13 cellular contexts compared by ENCODE assay signal in the genomic region with DNA sequence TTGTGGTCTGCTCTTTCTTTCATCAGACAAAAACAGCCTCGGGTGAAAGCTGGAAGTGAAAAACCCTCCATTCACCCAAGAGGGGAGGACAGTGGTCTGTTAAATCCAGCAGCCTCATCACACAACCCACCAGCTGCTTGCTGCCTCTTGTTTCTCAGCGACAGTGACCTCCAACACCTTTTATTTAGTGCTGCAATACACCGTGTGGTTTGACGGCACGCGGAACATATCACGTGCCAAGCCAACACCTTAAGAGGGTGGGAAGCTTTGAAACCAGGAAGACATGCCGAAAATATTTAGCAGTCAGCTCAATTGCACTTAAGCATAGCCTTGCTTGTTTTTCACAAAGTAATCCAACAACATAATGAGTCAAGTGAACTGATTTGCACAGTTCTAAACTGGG. TPM values are rescaled to one million over a fixed set of nuclear protein-coding genes. Genes with fewer than 3 reads are reported as not detected.
DNase-seq lines count a peak whose midpoint lies in the region; ATAC-seq and TF ChIP-seq lines count a peak whose summit lies in the region.
"Had no signal": no experiment of that assay in that cellular context is flagged by ENCODE, and none has a peak within 500 bp of the region (broad histone marks: within the 10 kb centered on the region; RNA-seq: fewer than 3 reads in every experiment).

No MANE protein-coding gene starts in this region.

- H3K27ac ChIP-seq in Peyer's patch (no peak overlapping the region), lung (ENCODE audit: low read depth in 1 of 2, low read length in 1 of 2) (peak overlapping the region in 1 of 2 donors; percentile 60)
- H3K27ac ChIP-seq: SJSA1 had no signal

- 40 to 63% methylated on average over 8 of the region's 8 CpGs for WGBS in lung, 2 donors

- no peak for TF ChIP-seq CTCF in Peyer's patch (IDR thresholded peaks at IDR 0.05)
- TF ChIP-seq CTCF in lung (IDR thresholded peaks at IDR 0.05; ENCODE audit: control extremely low read depth, extremely low read depth), result no peak

- H3K36me3 ChIP-seq in Peyer's patch (no peaks in the 10 kb centered on the region), lung (ENCODE audit: control insufficient read depth in 2 of 2, insufficient read depth in 2 of 2, low read length in 2 of 2) (no peaks in the 10 kb centered on the region)
- H3K36me3 ChIP-seq: SJSA1 had no signal

- TF ChIP-seq POLR2A in Peyer's patch (IDR thresholded peaks at IDR 0.05), result no peak

- no peak overlapping the region for H3K4me3 ChIP-seq in Peyer's patch
- no peak overlapping the region for H3K4me3 ChIP-seq in lung
- H3K4me3 ChIP-seq: SJSA1 had no signal

- H3K4me1 ChIP-seq in Peyer's patch, result no peaks in the 10 kb centered on the region
- H3K4me1 ChIP-seq in lung (ENCODE audit: control insufficient read depth in 2 of 2, insufficient read depth in 2 of 2, low read length in 2 of 2), result peaks cover 0 to 3% of the 10 kb centered on the region in 2 donors
- H3K4me1 ChIP-seq: SJSA1 had no signal

- DNase-seq in NCI-H82 (lab: John Stamatoyannopoulos, UW) (peak; percentile 22), NCI-H82 treated with DMSO at 0.1 percent for 48 hours (lab: John Stamatoyannopoulos, UW; ENCODE audit: unreplicated experiment) (no peak), Peyer's patch (peak in 2 of 3 donors; percentile 54 to 62), lung (ENCODE audit: low spot score) (peak; percentile 76), globus pallidus (ENCODE audit: low spot score) (no peak), NCI-H748 (lab: John Stamatoyannopoulos, UW; ENCODE audit: unreplicated experiment) (no peak), DMS 273 (lab: John Stamatoyannopoulos, UW; ENCODE audit: unreplicated experiment) (no peak)
- peak; percentile 10 to 19 for DNase-seq in stimulated activated CD8-positive, alpha-beta memory T cell treated with anti-CD3 and anti-CD28 coated beads, Interleukin-7, amount 100 ng/mL, for 4 hours (ENCODE audit: low read depth in 2 of 2)
- DNase-seq: activated CD4-positive, alpha-beta T cell treated with anti-CD3 and anti-CD28 coated beads for 48 hours; activated naive CD8-positive, alpha-beta T cell treated with anti-CD3 and anti-CD28 coated beads, Interleukin-2, amount 10 ng/mL, durations not matched to agents 7 days and 5 days; effector CD4-positive, alpha-beta T cell; posterior cingulate gyrus had no signal

- H3K9me3 ChIP-seq in Peyer's patch (no peaks in the 10 kb centered on the region), lung (ENCODE audit: control insufficient read depth in 2 of 2, insufficient read depth in 1 of 2, low read length in 1 of 2) (no peaks in the 10 kb centered on the region)
- H3K9me3 ChIP-seq: SJSA1 had no signal

- peak; percentile 70 for ATAC-seq in lung (ENCODE audit: insufficient read depth, low FRiP score)

- H3K27me3 ChIP-seq in Peyer's patch (no peaks in the 10 kb centered on the region), lung (ENCODE audit: control insufficient read depth, insufficient read depth) (no peaks in the 10 kb centered on the region)
- H3K27me3 ChIP-seq: SJSA1 had no signal

RNA-seq across cellular contexts. Expression of gene POGLUT3, which starts 39.8 kb away (rescaled TPM):
- total RNA-seq in Peyer's patch (1 to 10 TPM; 1.7 to 6.3 (median 5.0) TPM), lung (10 to 100 TPM; 27.8 to 31.8 TPM)
- 10 to 100 TPM in 1 of 2 donors, 1 to 10 TPM in 1; 9.9 to 10.3 TPM for polyA plus RNA-seq in lung

RNA-seq across cellular contexts. Expression of gene EXPH5, which starts 55.5 kb away (rescaled TPM):
- total RNA-seq in Peyer's patch (1 to 10 TPM; 3.3 to 8.1 (median 6.9) TPM), lung (10 to 100 TPM; 25.2 to 28.8 TPM)
- 1 to 10 TPM; 1.1 to 5.2 TPM for polyA plus RNA-seq in lung

Comparison
In these comparisons a context has a peak if more than half of its experiments do, and no peak if none do; other contexts are left out.
1. DNase-seq: peak in NCI-H82 (single experiment), Peyer's patch (2 of 3), lung (single experiment) and stimulated activated CD8-positive, alpha-beta memory T cell treated with anti-CD3 and anti-CD28 coated beads, Interleukin-7, amount 100 ng/mL, for 4 hours (2 of 2); none in NCI-H82 treated with DMSO at 0.1 percent for 48 hours (single experiment), globus pallidus (single experiment), NCI-H748 (single experiment) and DMS 273 (single experiment).